ENCODE assay signal across 2 cellular contexts in genomic region chr12:66131067-66131688, GRCh38.
TF ChIP-seq lines count a peak whose summit lies in the region.

No MANE protein-coding gene starts in this region.

TF ChIP-seq in endothelial cell of umbilical vein, 7 proteins besides CTCF, POLR2A, EP300 and RAD21 (continued from another document):
- TF ChIP-seq FOS (IDR thresholded peaks at IDR 0.05; ENCODE audit: borderline replicate concordance, insufficient read depth, low read length): no peak
- no peak for TF ChIP-seq EZH2 (IDR thresholded peaks at IDR 0.05; ENCODE audit: borderline replicate concordance, low read depth, low read length, severe bottlenecking)
- TF ChIP-seq JUN (IDR thresholded peaks at IDR 0.05; ENCODE audit: borderline replicate concordance, insufficient read depth, insufficient read length, low read depth): no peak
- no peak for TF ChIP-seq GATA2 (IDR thresholded peaks at IDR 0.05; ENCODE audit: insufficient read depth, insufficient read length, low read depth, low read length)
- TF ChIP-seq MYC (IDR thresholded peaks at IDR 0.05; ENCODE audit: low read depth, low read length): no peak
- TF ChIP-seq MAX (IDR thresholded peaks at IDR 0.05; ENCODE audit: insufficient read depth, insufficient read length): no peak

TF ChIP-seq in HEK293T, 16 proteins besides CTCF, POLR2A, EP300 and RAD21 (continued from another document):
- TF ChIP-seq LEF1 (IDR thresholded peaks at IDR 0.05; ENCODE audit: borderline replicate concordance) (no peak), SUZ12 (IDR thresholded peaks at IDR 0.05) (no peak), FOXA1 (IDR thresholded peaks at IDR 0.05) (no peak), FOXM1 (IDR thresholded peaks at IDR 0.05; ENCODE audit: borderline replicate concordance) (no peak), BHLHE40 (IDR thresholded peaks at IDR 0.05; ENCODE audit: borderline replicate concordance) (no peak), ELF4 (IDR thresholded peaks at IDR 0.05) (no peak), SP1 (IDR thresholded peaks at IDR 0.05) (no peak), ZNF384 (IDR thresholded peaks at IDR 0.05) (no peak), ARNT (IDR thresholded peaks at IDR 0.05) (no peak), FOXK2 (IDR thresholded peaks at IDR 0.05) (no peak)
- TF ChIP-seq, protein P1, sequence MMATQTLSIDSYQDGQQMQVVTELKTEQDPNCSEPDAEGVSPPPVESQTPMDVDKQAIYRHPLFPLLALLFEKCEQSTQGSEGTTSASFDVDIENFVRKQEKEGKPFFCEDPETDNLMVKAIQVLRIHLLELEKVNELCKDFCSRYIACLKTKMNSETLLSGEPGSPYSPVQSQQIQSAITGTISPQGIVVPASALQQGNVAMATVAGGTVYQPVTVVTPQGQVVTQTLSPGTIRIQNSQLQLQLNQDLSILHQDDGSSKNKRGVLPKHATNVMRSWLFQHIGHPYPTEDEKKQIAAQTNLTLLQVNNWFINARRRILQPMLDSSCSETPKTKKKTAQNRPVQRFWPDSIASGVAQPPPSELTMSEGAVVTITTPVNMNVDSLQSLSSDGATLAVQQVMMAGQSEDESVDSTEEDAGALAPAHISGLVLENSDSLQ (IDR thresholded peaks at IDR 0.05): no peak
TF ChIP-seq in HEK293T: peak in this region for 0.
